In genomic region chr2:129248183-129248582, GRCh38 we compare ENCODE assay signal across 11 cellular contexts.
"Had no signal": no experiment of that assay in that cellular context is flagged by ENCODE, and none has a peak within 500 bp of the region (broad histone marks: within the 10 kb centered on the region; RNA-seq: fewer than 3 reads in every experiment).

No MANE protein-coding gene starts in this region.

- H3K4me3 Mint-ChIP-seq: dendritic cell treated with granulocyte-macrophage colony-stimulating factor and Interleukin-4, amounts not matched to agents 40 ng/mL and 50 ng/mL, for 4 days; nephron progenitor cell; stimulated activated naive CD8-positive, alpha-beta T cell treated with anti-CD3 and anti-CD28 coated beads, Interleukin-15, Interleukin-2, amounts not matched to agents 100 ng/mL and 50 ng/mL, for 24 hours had no signal

- ATAC-seq: body of pancreas, sciatic nerve had no signal

- H3K27ac ChIP-seq: body of pancreas, testis, upper lobe of left lung had no signal

- DNase-seq: activated CD4-positive, CD25-positive, alpha-beta regulatory T cell; activated naive CD4-positive, alpha-beta T cell treated with anti-CD3 and anti-CD28 coated beads, Interleukin-2, amount 50 U/mL, for 16 hours; activated T-cell treated with anti-CD3 and anti-CD28 coated beads, Interleukin-2, amount 50 U/mL, for 1 hour; body of pancreas; effector memory CD4-positive, alpha-beta T cell; nephron progenitor cell; testis; upper lobe of left lung had no signal

- H3K4me1 ChIP-seq: body of pancreas, testis, upper lobe of left lung had no signal

- H3K9me3 Mint-ChIP-seq: dendritic cell treated with granulocyte-macrophage colony-stimulating factor and Interleukin-4, amounts not matched to agents 40 ng/mL and 50 ng/mL, for 4 days; stimulated activated naive CD8-positive, alpha-beta T cell treated with anti-CD3 and anti-CD28 coated beads, Interleukin-15, Interleukin-2, amounts not matched to agents 100 ng/mL and 50 ng/mL, for 24 hours had no signal

- H3K27ac Mint-ChIP-seq: dendritic cell treated with granulocyte-macrophage colony-stimulating factor and Interleukin-4, amounts not matched to agents 40 ng/mL and 50 ng/mL, for 4 days; nephron progenitor cell; stimulated activated naive CD8-positive, alpha-beta T cell treated with anti-CD3 and anti-CD28 coated beads, Interleukin-15, Interleukin-2, amounts not matched to agents 100 ng/mL and 50 ng/mL, for 24 hours had no signal

- H3K36me3 ChIP-seq: upper lobe of left lung had no signal

- H3K4me3 ChIP-seq: body of pancreas, testis, upper lobe of left lung had no signal

- H3K9me3 ChIP-seq: body of pancreas, testis had no signal

- H3K27me3 ChIP-seq: body of pancreas, testis, upper lobe of left lung had no signal

- H3K27me3 Mint-ChIP-seq: dendritic cell treated with granulocyte-macrophage colony-stimulating factor and Interleukin-4, amounts not matched to agents 40 ng/mL and 50 ng/mL, for 4 days; stimulated activated naive CD8-positive, alpha-beta T cell treated with anti-CD3 and anti-CD28 coated beads, Interleukin-15, Interleukin-2, amounts not matched to agents 100 ng/mL and 50 ng/mL, for 24 hours had no signal
